Comparison of ENCODE assay signal across 9 cellular contexts in genomic region chr4:185305979-185306442, GRCh38.
DNase-seq lines count a peak whose midpoint lies in the region; ATAC-seq, FAIRE-seq and TF ChIP-seq lines count a peak whose summit lies in the region.
"Had no signal": no experiment of that assay in that cellular context is flagged by ENCODE, and none has a peak within 500 bp of the region (broad histone marks: within the 10 kb centered on the region; RNA-seq: fewer than 3 reads in every experiment).

No MANE protein-coding gene starts in this region.

- no peak overlapping the region for H2BK5ac ChIP-seq in trophoblast cell (ENCODE audit: low read depth, low read length, poor library complexity)

- no peak overlapping the region for H4K12ac ChIP-seq in trophoblast cell (ENCODE audit: low read depth, low read length)

- H4K91ac ChIP-seq in trophoblast cell (ENCODE audit: low read depth, low read length), result no peak overlapping the region

- H2AK5ac ChIP-seq in trophoblast cell (ENCODE audit: low read length), result no peak overlapping the region

- H3K27ac ChIP-seq in epithelial cell of prostate, result peak overlapping the region; percentile 90
- H3K27ac ChIP-seq in trophoblast cell (ENCODE audit: low read depth, low read length), result no peak overlapping the region

- no peak overlapping the region for H3K9ac ChIP-seq in trophoblast cell (ENCODE audit: low read length)

- no peak overlapping the region for H3K4me2 ChIP-seq in trophoblast cell (ENCODE audit: low read length)

- H3K79me2 ChIP-seq in trophoblast cell (ENCODE audit: control insufficient read depth, insufficient read depth, low read length, poor library complexity), result no peaks in the 10 kb centered on the region

- H3K9me3 ChIP-seq in trophoblast cell (ENCODE audit: insufficient read depth, low read depth, low read length), result peaks cover 2% of the 10 kb centered on the region

- no peak overlapping the region for H3K23ac ChIP-seq in trophoblast cell (ENCODE audit: low read length)

- peaks cover 0 to 4% of the 10 kb centered on the region in 2 experiments for H3K4me1 ChIP-seq in trophoblast cell (ENCODE audit: control insufficient read depth in 1 of 2, insufficient read depth in 2 of 2, low read length in 2 of 2)

- H2BK12ac ChIP-seq in trophoblast cell (ENCODE audit: low read length), result no peak overlapping the region

- H3K4me3 ChIP-seq in trophoblast cell (ENCODE audit: low read depth, low read length), result no peak overlapping the region

- H3K79me1 ChIP-seq in trophoblast cell (ENCODE audit: low read length), result no peaks in the 10 kb centered on the region

- peaks cover 3 to 4% of the 10 kb centered on the region in 2 experiments for H3K36me3 ChIP-seq in trophoblast cell (ENCODE audit: control insufficient read depth in 1 of 2, insufficient read depth in 2 of 2, low read length in 2 of 2)

- H2BK120ac ChIP-seq in trophoblast cell (ENCODE audit: insufficient read depth, low read length, poor library complexity), result no peak overlapping the region

- H3K14ac ChIP-seq in trophoblast cell (ENCODE audit: low read length), result no peak overlapping the region

- no peak overlapping the region for H2AFZ ChIP-seq in trophoblast cell (ENCODE audit: insufficient read depth, low read length, poor library complexity)

- ATAC-seq in HG03280 (IDR thresholded peaks at IDR 0.05; ENCODE audit: unreplicated experiment), result no peak

- DNase-seq in GM12892 (ENCODE audit: insufficient read length), result no peak
- DNase-seq in NCI-H748 treated with DMSO at 0.1 percent for 48 hours (lab: John Stamatoyannopoulos, UW), result peak; percentile 23
- DNase-seq in epithelial cell of prostate (ENCODE audit: low read depth, low spot score), result peak; percentile 98
- peak; percentile 89 to 97 for DNase-seq in trophoblast cell
- DNase-seq in T-helper 1 cell, result no peak
- no peak for DNase-seq in mucosa of gallbladder (ENCODE audit: low spot score)
- no peak for DNase-seq in GDM1 (lab: John Stamatoyannopoulos, UW)

- FAIRE-seq in GM12892 (lab: Jason Lieb, UNC), result peak; percentile 80
- FAIRE-seq: endometrium had no signal

- WGBS in trophoblast cell (ENCODE audit: extremely low coverage, insufficient coverage, insufficient read length), result no CpG with 5 or more reads among the region's 7 CpGs

- H4K8ac ChIP-seq in trophoblast cell (ENCODE audit: low read depth, low read length), result no peak overlapping the region

- TF ChIP-seq POLR2A in GM12892 (IDR thresholded peaks at IDR 0.05; ENCODE audit: low read depth, low read length), result no peak

- no peak overlapping the region for H3K18ac ChIP-seq in trophoblast cell (ENCODE audit: low read length)

- H3K4ac ChIP-seq in trophoblast cell (ENCODE audit: low read depth, low read length), result no peak overlapping the region

- H3K27me3 ChIP-seq in trophoblast cell (ENCODE audit: insufficient read depth, low read length), result no peaks in the 10 kb centered on the region

Comparison
In these comparisons a context has a peak if more than half of its experiments do, and no peak if none do; other contexts are left out.
1. DNase-seq: peak in NCI-H748 treated with DMSO at 0.1 percent for 48 hours (single experiment), epithelial cell of prostate (single experiment) and trophoblast cell (2 of 2); none in GM12892 (single experiment), T-helper 1 cell (0 of 5), mucosa of gallbladder (single experiment) and GDM1 (single experiment).